Comparison of ENCODE assay signal across 1 cellular context in the genomic region with DNA sequence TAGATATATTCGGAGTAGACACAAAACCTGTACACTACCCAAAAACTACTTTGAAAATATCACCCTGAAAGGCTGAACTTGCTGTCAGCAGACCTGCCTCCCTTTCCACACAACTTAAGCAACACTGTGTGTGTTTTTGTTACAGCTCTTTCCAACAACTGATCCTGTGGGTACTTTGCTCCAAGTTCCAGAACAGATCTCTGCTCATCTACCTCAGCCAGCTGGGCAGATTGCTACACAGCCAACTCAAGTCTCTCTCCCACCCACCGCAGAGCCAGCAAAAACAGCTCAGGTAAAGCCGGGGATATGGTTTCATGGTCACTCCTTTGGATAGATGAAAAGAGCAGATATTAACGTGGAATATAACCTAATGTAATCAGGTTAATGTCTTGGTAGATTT.
TF ChIP-seq lines count a peak whose summit lies in the region.

No MANE protein-coding gene starts in this region.

TF ChIP-seq in GM23338, 12 proteins besides CTCF, POLR2A, EP300 and RAD21 (continued from another document):
- TF ChIP-seq, protein P1, sequence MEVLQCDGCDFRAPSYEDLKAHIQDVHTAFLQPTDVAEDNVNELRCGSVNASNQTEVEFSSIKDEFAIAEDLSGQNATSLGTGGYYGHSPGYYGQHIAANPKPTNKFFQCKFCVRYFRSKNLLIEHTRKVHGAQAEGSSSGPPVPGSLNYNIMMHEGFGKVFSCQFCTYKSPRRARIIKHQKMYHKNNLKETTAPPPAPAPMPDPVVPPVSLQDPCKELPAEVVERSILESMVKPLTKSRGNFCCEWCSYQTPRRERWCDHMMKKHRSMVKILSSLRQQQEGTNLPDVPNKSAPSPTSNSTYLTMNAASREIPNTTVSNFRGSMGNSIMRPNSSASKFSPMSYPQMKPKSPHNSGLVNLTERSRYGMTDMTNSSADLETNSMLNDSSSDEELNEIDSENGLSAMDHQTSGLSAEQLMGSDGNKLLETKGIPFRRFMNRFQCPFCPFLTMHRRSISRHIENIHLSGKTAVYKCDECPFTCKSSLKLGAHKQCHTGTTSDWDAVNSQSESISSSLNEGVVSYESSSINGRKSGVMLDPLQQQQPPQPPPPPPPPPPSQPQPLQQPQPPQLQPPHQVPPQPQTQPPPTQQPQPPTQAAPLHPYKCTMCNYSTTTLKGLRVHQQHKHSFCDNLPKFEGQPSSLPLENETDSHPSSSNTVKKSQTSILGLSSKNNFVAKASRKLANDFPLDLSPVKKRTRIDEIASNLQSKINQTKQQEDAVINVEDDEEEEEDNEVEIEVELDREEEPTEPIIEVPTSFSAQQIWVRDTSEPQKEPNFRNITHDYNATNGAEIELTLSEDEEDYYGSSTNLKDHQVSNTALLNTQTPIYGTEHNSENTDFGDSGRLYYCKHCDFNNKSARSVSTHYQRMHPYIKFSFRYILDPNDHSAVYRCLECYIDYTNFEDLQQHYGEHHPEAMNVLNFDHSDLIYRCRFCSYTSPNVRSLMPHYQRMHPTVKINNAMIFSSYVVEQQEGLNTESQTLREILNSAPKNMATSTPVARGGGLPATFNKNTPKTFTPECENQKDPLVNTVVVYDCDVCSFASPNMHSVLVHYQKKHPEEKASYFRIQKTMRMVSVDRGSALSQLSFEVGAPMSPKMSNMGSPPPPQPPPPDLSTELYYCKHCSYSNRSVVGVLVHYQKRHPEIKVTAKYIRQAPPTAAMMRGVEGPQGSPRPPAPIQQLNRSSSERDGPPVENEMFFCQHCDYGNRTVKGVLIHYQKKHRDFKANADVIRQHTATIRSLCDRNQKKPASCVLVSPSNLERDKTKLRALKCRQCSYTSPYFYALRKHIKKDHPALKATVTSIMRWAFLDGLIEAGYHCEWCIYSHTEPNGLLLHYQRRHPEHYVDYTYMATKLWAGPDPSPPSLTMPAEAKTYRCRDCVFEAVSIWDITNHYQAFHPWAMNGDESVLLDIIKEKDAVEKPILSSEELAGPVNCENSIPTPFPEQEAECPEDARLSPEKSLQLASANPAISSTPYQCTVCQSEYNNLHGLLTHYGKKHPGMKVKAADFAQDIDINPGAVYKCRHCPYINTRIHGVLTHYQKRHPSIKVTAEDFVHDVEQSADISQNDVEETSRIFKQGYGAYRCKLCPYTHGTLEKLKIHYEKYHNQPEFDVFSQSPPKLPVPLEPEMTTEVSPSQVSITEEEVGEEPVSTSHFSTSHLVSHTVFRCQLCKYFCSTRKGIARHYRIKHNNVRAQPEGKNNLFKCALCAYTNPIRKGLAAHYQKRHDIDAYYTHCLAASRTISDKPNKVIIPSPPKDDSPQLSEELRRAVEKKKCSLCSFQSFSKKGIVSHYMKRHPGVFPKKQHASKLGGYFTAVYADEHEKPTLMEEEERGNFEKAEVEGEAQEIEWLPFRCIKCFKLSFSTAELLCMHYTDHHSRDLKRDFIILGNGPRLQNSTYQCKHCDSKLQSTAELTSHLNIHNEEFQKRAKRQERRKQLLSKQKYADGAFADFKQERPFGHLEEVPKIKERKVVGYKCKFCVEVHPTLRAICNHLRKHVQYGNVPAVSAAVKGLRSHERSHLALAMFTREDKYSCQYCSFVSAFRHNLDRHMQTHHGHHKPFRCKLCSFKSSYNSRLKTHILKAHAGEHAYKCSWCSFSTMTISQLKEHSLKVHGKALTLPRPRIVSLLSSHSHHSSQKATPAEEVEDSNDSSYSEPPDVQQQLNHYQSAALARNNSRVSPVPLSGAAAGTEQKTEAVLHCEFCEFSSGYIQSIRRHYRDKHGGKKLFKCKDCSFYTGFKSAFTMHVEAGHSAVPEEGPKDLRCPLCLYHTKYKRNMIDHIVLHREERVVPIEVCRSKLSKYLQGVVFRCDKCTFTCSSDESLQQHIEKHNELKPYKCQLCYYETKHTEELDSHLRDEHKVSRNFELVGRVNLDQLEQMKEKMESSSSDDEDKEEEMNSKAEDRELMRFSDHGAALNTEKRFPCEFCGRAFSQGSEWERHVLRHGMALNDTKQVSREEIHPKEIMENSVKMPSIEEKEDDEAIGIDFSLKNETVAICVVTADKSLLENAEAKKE (CRISPR knock-in tag; IDR thresholded peaks at IDR 0.05): no peak
- TF ChIP-seq EZH2 (IDR thresholded peaks at IDR 0.05; ENCODE audit: low read depth, unreplicated experiment) (no peak), JUNB (IDR thresholded peaks at IDR 0.05; ENCODE audit: unreplicated experiment) (no peak), CREB1 (CRISPR knock-in tag; IDR thresholded peaks at IDR 0.05; ENCODE audit: low read depth) (no peak)
